In genomic region chr16:74449470-74449869, GRCh38 we compare ENCODE assay signal across 1 cellular context.
TF ChIP-seq lines count a peak whose summit lies in the region.

No MANE protein-coding gene starts in this region.

TF ChIP-seq in liver, 16 proteins besides CTCF, POLR2A, EP300 and RAD21 (continued from another document):
- TF ChIP-seq REST (IDR thresholded peaks at IDR 0.05) (no peak), SP1 (IDR thresholded peaks at IDR 0.05) (no peak), FOXA1 (IDR thresholded peaks at IDR 0.05) (no peak)
